1 cellular context compared by ENCODE assay signal in the genomic region with DNA sequence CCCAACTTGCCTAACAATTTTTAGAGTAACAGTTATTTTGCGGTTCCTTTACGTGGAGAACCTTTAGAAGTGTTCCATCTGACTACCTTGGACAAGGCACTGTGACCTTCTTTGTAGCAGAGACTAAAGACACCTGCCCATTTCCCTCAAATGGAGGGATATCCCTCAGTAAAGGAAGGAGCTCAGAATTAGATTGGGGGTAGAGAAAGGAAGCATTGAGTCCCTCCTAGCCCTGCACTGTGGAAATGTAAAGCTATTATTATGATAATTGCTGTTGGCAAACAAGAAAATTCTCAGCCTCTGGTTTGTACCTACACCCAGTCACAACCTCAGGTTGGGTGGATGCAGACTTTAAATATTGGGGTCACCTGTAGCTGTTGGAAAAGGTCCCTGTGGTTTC.
A peak's percentile ranks its signal among the peaks of the same experiment; 100 is the strongest.
TF ChIP-seq lines count a peak whose summit lies in the region.

No MANE protein-coding gene starts in this region.

TF ChIP-seq in SK-N-SH, 30 proteins besides CTCF, POLR2A, EP300 and RAD21:
- TF ChIP-seq, protein P1, sequence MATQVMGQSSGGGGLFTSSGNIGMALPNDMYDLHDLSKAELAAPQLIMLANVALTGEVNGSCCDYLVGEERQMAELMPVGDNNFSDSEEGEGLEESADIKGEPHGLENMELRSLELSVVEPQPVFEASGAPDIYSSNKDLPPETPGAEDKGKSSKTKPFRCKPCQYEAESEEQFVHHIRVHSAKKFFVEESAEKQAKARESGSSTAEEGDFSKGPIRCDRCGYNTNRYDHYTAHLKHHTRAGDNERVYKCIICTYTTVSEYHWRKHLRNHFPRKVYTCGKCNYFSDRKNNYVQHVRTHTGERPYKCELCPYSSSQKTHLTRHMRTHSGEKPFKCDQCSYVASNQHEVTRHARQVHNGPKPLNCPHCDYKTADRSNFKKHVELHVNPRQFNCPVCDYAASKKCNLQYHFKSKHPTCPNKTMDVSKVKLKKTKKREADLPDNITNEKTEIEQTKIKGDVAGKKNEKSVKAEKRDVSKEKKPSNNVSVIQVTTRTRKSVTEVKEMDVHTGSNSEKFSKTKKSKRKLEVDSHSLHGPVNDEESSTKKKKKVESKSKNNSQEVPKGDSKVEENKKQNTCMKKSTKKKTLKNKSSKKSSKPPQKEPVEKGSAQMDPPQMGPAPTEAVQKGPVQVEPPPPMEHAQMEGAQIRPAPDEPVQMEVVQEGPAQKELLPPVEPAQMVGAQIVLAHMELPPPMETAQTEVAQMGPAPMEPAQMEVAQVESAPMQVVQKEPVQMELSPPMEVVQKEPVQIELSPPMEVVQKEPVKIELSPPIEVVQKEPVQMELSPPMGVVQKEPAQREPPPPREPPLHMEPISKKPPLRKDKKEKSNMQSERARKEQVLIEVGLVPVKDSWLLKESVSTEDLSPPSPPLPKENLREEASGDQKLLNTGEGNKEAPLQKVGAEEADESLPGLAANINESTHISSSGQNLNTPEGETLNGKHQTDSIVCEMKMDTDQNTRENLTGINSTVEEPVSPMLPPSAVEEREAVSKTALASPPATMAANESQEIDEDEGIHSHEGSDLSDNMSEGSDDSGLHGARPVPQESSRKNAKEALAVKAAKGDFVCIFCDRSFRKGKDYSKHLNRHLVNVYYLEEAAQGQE (IDR thresholded peaks at IDR 0.05; ENCODE audit: low read depth, low read length), result 0 out of 2 replicates have a peak, but pooled peaks have one; percentile 43
- no peak for TF ChIP-seq SMC3 (IDR thresholded peaks at IDR 0.05; ENCODE audit: low read depth, low read length)
TF ChIP-seq in SK-N-SH: peak in this region for 1.
